8 cellular contexts compared by ENCODE assay signal in the genomic region with DNA sequence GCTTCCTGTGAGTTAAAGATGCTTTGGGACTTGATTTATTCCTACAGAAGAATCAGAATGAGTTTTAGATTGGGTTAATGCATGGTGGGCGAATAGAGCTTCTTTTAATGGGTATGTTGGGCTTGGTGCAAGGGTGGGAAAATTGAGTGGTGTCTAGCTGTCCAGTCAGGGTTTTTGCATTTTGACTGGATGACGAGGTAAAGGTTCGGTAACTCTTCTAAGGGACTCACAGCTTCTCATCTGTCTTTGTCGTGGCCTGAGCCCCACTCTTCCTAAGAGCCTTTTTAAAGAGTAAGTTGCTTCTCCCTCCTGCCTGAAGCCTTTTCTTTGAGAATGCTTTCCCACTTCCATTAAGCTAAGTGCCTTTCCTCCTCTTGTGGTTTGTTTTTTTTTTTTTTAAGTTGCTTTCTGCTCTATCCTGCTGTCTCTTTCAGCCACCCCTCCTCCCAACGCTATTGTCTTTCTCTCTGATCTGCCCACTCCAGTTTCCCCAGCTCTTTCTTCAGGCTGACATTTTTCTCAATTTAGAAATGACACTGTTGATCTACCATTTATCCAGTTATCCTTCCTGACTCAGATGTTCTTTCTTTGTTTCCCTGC. TPM values are rescaled to one million over a fixed set of nuclear protein-coding genes. Genes with fewer than 3 reads are reported as not detected.
DNase-seq lines count a peak whose midpoint lies in the region; ATAC-seq and TF ChIP-seq lines count a peak whose summit lies in the region.

No MANE protein-coding gene starts in this region.

- H3K18ac ChIP-seq in mesenchymal stem cell (ENCODE audit: low read depth in 1 of 2, low read length in 2 of 2), result no peak overlapping the region

- DNase-seq in heart right ventricle (no peak), left ventricle myocardium superior (no peak), astrocyte of the hippocampus (ENCODE audit: low read depth, low spot score) (peak; percentile 21), mesenchymal stem cell (peak; percentile 43), uterus (no peak), activated gamma-delta T cell treated with Interleukin-2 at 50 U/mL for 16 hours (no peak), AG08395 (ENCODE audit: low spot score) (no peak)
- no peak for DNase-seq in stimulated activated naive CD4-positive, alpha-beta T cell (lab: John Stamatoyannopoulos, UW)

- H3K9ac ChIP-seq in mesenchymal stem cell (ENCODE audit: low read length), result peak overlapping the region; percentile 98

- H3K36me3 ChIP-seq in heart right ventricle, result peaks cover 0 to 34% (median 0%) of the 10 kb centered on the region in 9 donors
- peaks cover 11 to 18% of the 10 kb centered on the region in 2 experiments for H3K36me3 ChIP-seq in mesenchymal stem cell (ENCODE audit: control insufficient read depth in 1 of 2, insufficient read depth in 2 of 2, low read depth in 1 of 2, low read length in 2 of 2)
- H3K36me3 ChIP-seq in uterus, result no peaks in the 10 kb centered on the region

- no peaks in the 10 kb centered on the region for H3K27me3 ChIP-seq in heart right ventricle
- H3K27me3 ChIP-seq in mesenchymal stem cell (ENCODE audit: control insufficient read depth in 1 of 2, insufficient read depth in 1 of 2, low read length in 2 of 2), result no peaks in the 10 kb centered on the region
- no peaks in the 10 kb centered on the region for H3K27me3 ChIP-seq in uterus

- intact Hi-C loops in heart right ventricle (cut with DNase I), result loop anchor here in 2 of 10 donors (5.0 kb wide), 1 partner anchor 57 kb away; no protein-coding TSS in a partner anchor
- intact Hi-C loops in left ventricle myocardium superior (cut with micrococcal nuclease), result no loop called here
- intact Hi-C loops in uterus (cut with DNase I; ENCODE audit: low total_unique reads), result no loop called here

- no peak overlapping the region for H2AFZ ChIP-seq in mesenchymal stem cell (ENCODE audit: low read depth, low read length)

- H2BK15ac ChIP-seq in mesenchymal stem cell (ENCODE audit: low read depth, poor library complexity, severe bottlenecking), result no peak overlapping the region

- TF ChIP-seq CTCF in heart right ventricle (IDR thresholded peaks at IDR 0.05) (no peak), uterus (IDR thresholded peaks at IDR 0.05) (no peak)

- no peaks in the 10 kb centered on the region for H3K9me3 ChIP-seq in heart right ventricle
- no peaks in the 10 kb centered on the region for H3K9me3 ChIP-seq in mesenchymal stem cell (ENCODE audit: control insufficient read depth, low read length)
- H3K9me3 ChIP-seq in uterus, result no peaks in the 10 kb centered on the region

- H3K4me2 ChIP-seq in mesenchymal stem cell (ENCODE audit: low read length, poor library complexity, severe bottlenecking), result peak overlapping the region; percentile 59

- no peak overlapping the region for H3K23ac ChIP-seq in mesenchymal stem cell (ENCODE audit: low read length in 2 of 2)

- H3K14ac ChIP-seq in mesenchymal stem cell (ENCODE audit: low read length in 2 of 2), result no peak overlapping the region

- H2AK5ac ChIP-seq in mesenchymal stem cell (ENCODE audit: low read length, severe bottlenecking), result no peak overlapping the region

- H3K4me1 ChIP-seq in heart right ventricle (peaks cover 7 to 50% (median 35%) of the 10 kb centered on the region in 9 donors), mesenchymal stem cell (ENCODE audit: control insufficient read depth, insufficient read depth, low read depth, low read length) (no peaks in the 10 kb centered on the region), uterus (peaks cover 0 to 6% of the 10 kb centered on the region in 2 donors)

- 17 to 21% methylated on average over 5 of the region's 5 CpGs for WGBS in heart right ventricle, 2 donors
- WGBS in mesenchymal stem cell, result 21% methylated on average over 5 of the region's 5 CpGs

- no peak overlapping the region for H2BK5ac ChIP-seq in mesenchymal stem cell (ENCODE audit: low read depth, low read length, poor library complexity, severe bottlenecking)

- TF ChIP-seq POLR2A in uterus (IDR thresholded peaks at IDR 0.05), result no peak

- H4K8ac ChIP-seq in mesenchymal stem cell (ENCODE audit: low read length), result no peak overlapping the region

- H4K91ac ChIP-seq in mesenchymal stem cell (ENCODE audit: low read length), result no peak overlapping the region

- H3K4me3 ChIP-seq in heart right ventricle, result peak overlapping the region; percentile 78 to 98 (median 93)
- peak overlapping the region in 1 of 2 experiments; percentile 93 for H3K4me3 ChIP-seq in mesenchymal stem cell (ENCODE audit: insufficient read depth in 1 of 2, low read depth in 1 of 2, low read length in 2 of 2)
- peak overlapping the region; percentile 79 to 88 for H3K4me3 ChIP-seq in uterus

- H3K27ac ChIP-seq in heart right ventricle, result peak overlapping the region in 8 of 10 donors; percentile 26 to 96 (median 92)
- H3K27ac ChIP-seq in mesenchymal stem cell (ENCODE audit: low read length, poor library complexity, severe bottlenecking), result peak overlapping the region; percentile 1
- H3K27ac ChIP-seq in uterus, result peak overlapping the region; percentile 86 to 87

- no peak overlapping the region for H2BK120ac ChIP-seq in mesenchymal stem cell (ENCODE audit: low read depth, low read length)

- ATAC-seq in heart right ventricle (no peak), left ventricle myocardium superior (no peak)

- H2BK12ac ChIP-seq in mesenchymal stem cell (ENCODE audit: low read length in 2 of 2), result no peak overlapping the region

- no peak overlapping the region for H3K4ac ChIP-seq in mesenchymal stem cell (ENCODE audit: low read depth in 1 of 2, low read length in 2 of 2)

- no peaks in the 10 kb centered on the region for H3K79me1 ChIP-seq in mesenchymal stem cell (replicated peaks; ENCODE audit: low read length, poor library complexity, severe bottlenecking)

RNA-seq across cellular contexts. Expression of a gene that starts 1.1 kb away (rescaled TPM):
- total RNA-seq in heart right ventricle, result 10 to 100 TPM; 37.4 to 63.4 (median 50.6) TPM
- polyA plus RNA-seq in heart right ventricle, result 10 to 100 TPM; 24.9 to 32.6 TPM
- 53.9 TPM for total RNA-seq in left ventricle myocardium superior
- 52.4 TPM for polyA plus RNA-seq in mesenchymal stem cell (2013, experiment 1 of 2)
- 46.0 TPM for polyA plus RNA-seq in mesenchymal stem cell (2013, experiment 2 of 2)
- 100 to 1,000 TPM in 1 of 4 donors, 10 to 100 TPM in 3; 16.1 to 108 (median 56.8) TPM for total RNA-seq in uterus

RNA-seq across cellular contexts. Expression of a gene that starts 19.8 kb away (rescaled TPM):
- under 1 TPM in 8 of 10 donors, not detected in 2; 0.11 to 0.87 (median 0.33) TPM for total RNA-seq in heart right ventricle
- under 1 TPM; 0.19 to 0.80 TPM for polyA plus RNA-seq in heart right ventricle
- 0.97 TPM for total RNA-seq in left ventricle myocardium superior
- 0.06 TPM for polyA plus RNA-seq in mesenchymal stem cell (2013, experiment 1 of 2)
- 0.05 TPM for polyA plus RNA-seq in mesenchymal stem cell (2013, experiment 2 of 2)
- under 1 TPM in 2 of 4 donors, not detected in 2; under 0.01 to 0.35 TPM for total RNA-seq in uterus

RNA-seq across cellular contexts. Expression of a gene that starts 20.1 kb away (rescaled TPM):
- total RNA-seq in heart right ventricle (10 to 100 TPM in 4 of 10 donors, 1 to 10 TPM in 6; 3.9 to 21.9 (median 9.0) TPM), left ventricle myocardium superior (13.0 TPM), uterus (10 to 100 TPM in 3 of 4 donors, 1 to 10 TPM in 1; 9.7 to 65.3 (median 33.2) TPM)
- 10 to 100 TPM; 13.2 to 21.1 TPM for polyA plus RNA-seq in heart right ventricle
- 22.3 TPM for polyA plus RNA-seq in mesenchymal stem cell (2013, experiment 1 of 2)
- polyA plus RNA-seq in mesenchymal stem cell (2013, experiment 2 of 2), result 21.3 TPM

RNA-seq across cellular contexts. Expression of a gene that starts 47.6 kb away (rescaled TPM):
- 10 to 100 TPM in 1 of 10 donors, 1 to 10 TPM in 9; 4.6 to 12.2 (median 8.3) TPM for total RNA-seq in heart right ventricle
- 10 to 100 TPM in 1 of 2 donors, 1 to 10 TPM in 1; 3.1 to 10.7 TPM for polyA plus RNA-seq in heart right ventricle
- total RNA-seq in left ventricle myocardium superior, result 4.6 TPM
- 2.2 TPM for polyA plus RNA-seq in mesenchymal stem cell (2013, experiment 1 of 2)
- 1.9 TPM for polyA plus RNA-seq in mesenchymal stem cell (2013, experiment 2 of 2)
- total RNA-seq in uterus, result 1 to 10 TPM in 2 of 4 donors, under 1 TPM in 1, not detected in 1; 0.29 to 5.9 (median 5.3) TPM

RNA-seq across cellular contexts. Expression of a gene that starts 51.6 kb away (rescaled TPM):
- total RNA-seq in heart right ventricle (10 to 100 TPM in 6 of 10 donors, 1 to 10 TPM in 4; 6.0 to 16.9 (median 12.2) TPM), left ventricle myocardium superior (9.7 TPM), uterus (100 to 1,000 TPM in 1 of 4 donors, 10 to 100 TPM in 3; 15.9 to 160 (median 41.5) TPM)
- 10 to 100 TPM in 1 of 2 donors, 1 to 10 TPM in 1; 9.9 to 12.9 TPM for polyA plus RNA-seq in heart right ventricle
- polyA plus RNA-seq in mesenchymal stem cell (2013, experiment 1 of 2), result 24.6 TPM
- 25.1 TPM for polyA plus RNA-seq in mesenchymal stem cell (2013, experiment 2 of 2)

Comparison
In these comparisons a context has a peak if more than half of its experiments do, and no peak if none do; other contexts are left out.
1. DNase-seq: peak in astrocyte of the hippocampus (single experiment) and mesenchymal stem cell (single experiment); none in heart right ventricle (0 of 2), left ventricle myocardium superior (single experiment), uterus (0 of 2), activated gamma-delta T cell treated with Interleukin-2 at 50 U/mL for 16 hours (single experiment), stimulated activated naive CD4-positive, alpha-beta T cell (0 of 6) and AG08395 (single experiment).
2. H3K27ac ChIP-seq: peak in every context shown above with its lines; median percentile 92 in heart right ventricle; 86 in uterus; 1 in mesenchymal stem cell.